ENCODE assay signal across 9 cellular contexts in genomic region chr6:118581489-118581959, GRCh38. TPM values are rescaled to one million over a fixed set of nuclear protein-coding genes. Genes with fewer than 3 reads are reported as not detected.
A peak's percentile ranks its signal among the peaks of the same experiment; 100 is the strongest.
DNase-seq lines count a peak whose midpoint lies in the region; ATAC-seq, FAIRE-seq and TF ChIP-seq lines count a peak whose summit lies in the region.
"Had no signal": no experiment of that assay in that cellular context is flagged by ENCODE, and none has a peak within 500 bp of the region (broad histone marks: within the 10 kb centered on the region; RNA-seq: fewer than 3 reads in every experiment).

No MANE protein-coding gene starts in this region.

- H3K4me3 ChIP-seq in ACC112 (ENCODE audit: low read depth, low read length) (no peak overlapping the region), body of pancreas (no peak overlapping the region), right lobe of liver (no peak overlapping the region)

- H3K9me3 ChIP-seq in body of pancreas = no peaks in the 10 kb centered on the region
- no peaks in the 10 kb centered on the region for H3K9me3 ChIP-seq in right lobe of liver

- no peak overlapping the region for H2AFZ ChIP-seq in ACC112 (ENCODE audit: low read length, unreplicated experiment)

- H3K36me3 ChIP-seq in ACC112 (ENCODE audit: insufficient read depth, low read length) (no peaks in the 10 kb centered on the region), body of pancreas (replicated peaks in 1 of 2; ENCODE audit: insufficient read depth in 1 of 2, low read depth in 2 of 2) (no peaks in the 10 kb centered on the region), right lobe of liver (no peaks in the 10 kb centered on the region)

- ATAC-seq in body of pancreas (peak; percentile 77), right lobe of liver (peak; percentile 18 to 53 (median 30)), HG03108 (IDR thresholded peaks at IDR 0.05; ENCODE audit: unreplicated experiment) (no peak), GM19397 (IDR thresholded peaks at IDR 0.05; ENCODE audit: unreplicated experiment) (no peak)

- WGBS in body of pancreas, 2 donors = 61 to 63% methylated on average over 5 of the region's 5 CpGs
- WGBS in right lobe of liver (ENCODE audit: insufficient coverage, low coverage, low lambda C conversion rate, missing lambda C conversion rate) = 64% methylated on average over 4 of the region's 5 CpGs

- peak; percentile 18 for DNase-seq in HTR-8/SVneo (ENCODE audit: insufficient read length, low spot score)
- peak in 3 of 4 donors; percentile 29 to 45 (median 39) for DNase-seq in body of pancreas
- DNase-seq in right lobe of liver = no peak
- no peak for DNase-seq in dermis blood vessel endothelial cell
- DNase-seq in SHP77 (lab: John Stamatoyannopoulos, UW) = no peak
- DNase-seq: activated CD8-positive, alpha-beta memory T cell treated with anti-CD3 and anti-CD28 coated beads, Interleukin-2, amount 50 U/mL, for 4 hours had no signal

- peak overlapping the region; percentile 58 for H3K27ac ChIP-seq in ACC112 (ENCODE audit: low read depth, low read length)
- peak overlapping the region in 2 of 4 donors; percentile 9 to 10 for H3K27ac ChIP-seq in body of pancreas
- H3K27ac ChIP-seq in right lobe of liver = no peak overlapping the region

- FAIRE-seq in HTR-8/SVneo (lab: Jason Lieb, UNC) = no peak

- intact Hi-C loops in body of pancreas (cut with DNase I) = no loop called here
- intact Hi-C loops in right lobe of liver (cut with DNase I) = no loop called here

- TF ChIP-seq POLR2A in body of pancreas (IDR thresholded peaks at IDR 0.05) (no peak), right lobe of liver (IDR thresholded peaks at IDR 0.05) (no peak)

- peaks cover 2% of the 10 kb centered on the region for H3K79me2 ChIP-seq in ACC112 (ENCODE audit: control insufficient read depth, insufficient read depth, low read length, unreplicated experiment)

- peaks cover 21% of the 10 kb centered on the region for H3K4me1 ChIP-seq in ACC112 (ENCODE audit: control insufficient read depth, insufficient read depth, low read length, unreplicated experiment)
- peaks cover 27% of the 10 kb centered on the region for H3K4me1 ChIP-seq in body of pancreas
- H3K4me1 ChIP-seq in right lobe of liver = peaks cover 0 to 4% (median 0%) of the 10 kb centered on the region in 4 donors

- no peak for TF ChIP-seq CTCF in body of pancreas (IDR thresholded peaks at IDR 0.05)
- TF ChIP-seq CTCF in right lobe of liver (IDR thresholded peaks at IDR 0.05) = no peak

- H3K27me3 ChIP-seq in ACC112 (ENCODE audit: insufficient read depth, low read length) (no peaks in the 10 kb centered on the region), body of pancreas (no peaks in the 10 kb centered on the region), right lobe of liver (no peaks in the 10 kb centered on the region)

RNA-seq across cellular contexts. Expression of gene PLN, which starts 33.4 kb away (rescaled TPM):
- total RNA-seq in body of pancreas = 1 to 10 TPM in 1 of 2 donors, under 1 TPM in 1; 0.99 to 2.3 TPM
- under 1 TPM in 4 of 6 experiments, not detected in 2; 0.12 to 0.25 (median 0.20) TPM for total RNA-seq in right lobe of liver
- total RNA-seq in dermis blood vessel endothelial cell = not detected in 2 replicates

Comparison
In these comparisons a context has a peak if more than half of its experiments do, and no peak if none do; other contexts are left out.
1. DNase-seq: peak in HTR-8/SVneo (single experiment) and body of pancreas (3 of 4); none in right lobe of liver (0 of 3), dermis blood vessel endothelial cell (single experiment) and SHP77 (0 of 2).
2. ATAC-seq: peak in body of pancreas (single experiment) and right lobe of liver (4 of 4); none in HG03108 (single experiment) and GM19397 (single experiment).